In the genomic region with DNA sequence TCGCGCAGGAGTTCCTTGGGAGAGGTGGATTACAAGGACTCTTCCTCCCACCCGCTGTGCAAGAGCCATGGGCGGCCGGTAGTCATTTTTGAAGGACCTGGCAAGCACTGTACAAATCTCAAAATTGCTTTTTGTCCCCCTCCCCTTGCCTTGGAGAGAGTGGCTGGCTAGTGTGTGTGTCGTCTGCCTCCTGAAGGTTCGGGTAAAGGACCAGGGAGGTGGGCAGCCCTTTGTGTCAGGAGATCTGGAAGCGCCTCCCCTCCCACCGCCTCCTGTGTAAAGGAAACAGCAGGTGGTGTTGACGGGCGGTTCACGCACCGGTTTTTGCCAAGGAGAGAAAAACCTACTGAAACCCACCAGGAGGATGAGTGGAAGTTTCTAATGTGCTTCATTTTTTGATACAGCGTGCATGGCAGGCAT, we compare ENCODE assay signal across 8 cellular contexts. TPM values are rescaled to one million over a fixed set of nuclear protein-coding genes. Genes with fewer than 3 reads are reported as not detected.
DNase-seq lines count a peak whose midpoint lies in the region; ATAC-seq and TF ChIP-seq lines count a peak whose summit lies in the region.

No MANE protein-coding gene starts in this region.

- no peak for ATAC-seq in GM19351 (IDR thresholded peaks at IDR 0.05; ENCODE audit: unreplicated experiment)

- no peaks in the 10 kb centered on the region for H3K36me3 Mint-ChIP-seq in neural progenitor cell

- no peaks in the 10 kb centered on the region for H3K9me3 Mint-ChIP-seq in neural progenitor cell

- peaks cover 36% of the 10 kb centered on the region for H4K20me1 ChIP-seq in neural progenitor cell (ENCODE audit: low read depth)

- peak overlapping the region; percentile 96 for H3K4me2 ChIP-seq in neural progenitor cell

- H3F3A ChIP-seq in neural progenitor cell (ENCODE audit: low read depth), result peaks cover 3% of the 10 kb centered on the region

- H3K27me3 Mint-ChIP-seq in neural progenitor cell (ENCODE audit: insufficient read depth, low read depth), result peaks cover 4% of the 10 kb centered on the region

- peak overlapping the region; percentile 92 for H3K4me3 Mint-ChIP-seq in neural progenitor cell

- H3K27me3 ChIP-seq in dorsolateral prefrontal cortex, result no peaks in the 10 kb centered on the region
- no peaks in the 10 kb centered on the region for H3K27me3 ChIP-seq in neural progenitor cell

- H3K4me1 Mint-ChIP-seq in neural progenitor cell, result peaks cover 27% of the 10 kb centered on the region

- H3K27ac ChIP-seq in dorsolateral prefrontal cortex (peak overlapping the region in 37 of 59 donors; percentile 1 to 99 (median 93)), neural progenitor cell (no peak overlapping the region)

- intact Hi-C loops in dorsolateral prefrontal cortex (cut with DNase I), result loop anchor here in 1 of 2 donors (5.0 kb wide), 2 partner anchors 119 to 204 kb away; a partner anchor contains a TSS

- H2AFZ ChIP-seq in neural progenitor cell (replicated peaks), result no peak overlapping the region

- TF ChIP-seq CTCF in dorsolateral prefrontal cortex (IDR thresholded peaks at IDR 0.05 in 54 of 56, conservative IDR thresholded peaks at IDR 0.05 in 2 of 56; ENCODE audit: low read depth in 1 of 56, partially characterized antibody in 56 of 56) (no peak), neural progenitor cell (IDR thresholded peaks at IDR 0.05) (no peak)

- H3K4me3 ChIP-seq in dorsolateral prefrontal cortex (peak overlapping the region; percentile 77 to 100 (median 95)), neural progenitor cell (peak overlapping the region; percentile 80)

- peaks cover 35% of the 10 kb centered on the region for H3K79me2 ChIP-seq in neural progenitor cell (ENCODE audit: low read depth)

- H3K9me3 ChIP-seq in neural progenitor cell (ENCODE audit: low read depth), result no peaks in the 10 kb centered on the region

- H3K9ac ChIP-seq in neural progenitor cell, result no peak overlapping the region

- H3K27ac Mint-ChIP-seq in neural progenitor cell, result no peak overlapping the region

- H3K4me1 ChIP-seq in neural progenitor cell, result peaks cover 19% of the 10 kb centered on the region

- DNase-seq in DMS 273 (lab: John Stamatoyannopoulos, UW; ENCODE audit: unreplicated experiment) (peak; percentile 56), DMS 273 treated with DMSO at 0.1 percent for 48 hours (lab: John Stamatoyannopoulos, UW) (no peak), NCI-H345 treated with DMSO at 0.1 percent for 48 hours (lab: John Stamatoyannopoulos, UW; ENCODE audit: unreplicated experiment) (peak; percentile 53), dorsolateral prefrontal cortex (no peak), neural progenitor cell (ENCODE audit: low spot score) (peak; percentile 62), EL (no peak), HuH-7 (ENCODE audit: low spot score) (no peak)

- no peaks in the 10 kb centered on the region for H3K36me3 ChIP-seq in neural progenitor cell

RNA-seq across cellular contexts. Expression of a gene that starts 1.2 kb away (rescaled TPM):
- total RNA-seq in dorsolateral prefrontal cortex (100 to 1,000 TPM in 117 of 120 experiments, 10 to 100 TPM in 3; 90.8 to 200 (median 142) TPM), neural progenitor cell (ENCODE audit: low replicate concordance) (32.3 and 60.1 TPM in 2 replicates)

RNA-seq across cellular contexts. Expression of a gene that starts 51.2 kb away (rescaled TPM):
- total RNA-seq in dorsolateral prefrontal cortex, result 100 to 1,000 TPM in 116 of 120 experiments, 10 to 100 TPM in 4; 83.2 to 226 (median 146) TPM
- 40.9 and 76.7 TPM in 2 replicates for total RNA-seq in neural progenitor cell (ENCODE audit: low replicate concordance)

Comparison
In these comparisons a context has a peak if more than half of its experiments do, and no peak if none do; other contexts are left out.
1. DNase-seq: peak in DMS 273 (single experiment), NCI-H345 treated with DMSO at 0.1 percent for 48 hours (single experiment) and neural progenitor cell (single experiment); none in DMS 273 treated with DMSO at 0.1 percent for 48 hours (single experiment), dorsolateral prefrontal cortex (0 of 10), EL (single experiment) and HuH-7 (single experiment).